Comparison of ENCODE assay signal across 2 cellular contexts in the genomic region with DNA sequence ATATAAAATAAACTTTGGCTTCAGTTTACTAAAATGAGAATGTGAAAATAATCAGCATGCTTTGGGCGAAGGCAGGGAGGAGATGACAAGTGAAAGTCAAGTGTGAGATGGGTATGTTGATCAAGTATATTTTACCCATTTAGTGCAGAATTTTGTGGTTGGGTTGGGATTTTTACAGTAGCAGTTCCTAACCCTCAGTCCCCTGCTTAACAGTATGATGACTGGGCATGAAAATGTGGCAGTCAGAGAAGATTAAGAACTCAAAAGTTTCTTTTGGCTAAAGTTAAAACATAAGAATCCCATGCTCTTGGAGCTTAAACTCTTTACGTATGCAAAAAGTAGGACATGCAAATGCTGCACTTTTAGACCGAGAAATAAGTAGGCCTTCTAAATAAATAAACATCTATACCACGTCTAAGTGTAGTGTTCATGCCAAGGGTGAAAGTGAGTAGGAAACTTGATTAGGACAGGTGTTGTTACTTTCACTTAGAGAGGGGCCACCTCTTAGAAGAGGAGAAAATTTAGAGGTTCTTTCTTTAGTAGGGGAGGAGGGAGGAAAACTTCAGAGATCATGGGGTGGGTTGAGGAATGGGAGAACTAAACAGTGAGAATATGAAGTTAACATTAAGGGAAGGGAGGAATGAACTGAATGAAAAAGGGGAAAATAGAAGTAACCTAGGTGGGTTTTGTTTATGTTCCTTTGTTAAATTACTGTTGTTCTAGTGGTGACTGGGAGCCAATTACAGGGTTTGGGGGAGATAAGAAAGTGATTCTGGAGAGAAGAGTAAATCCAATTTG.
TF ChIP-seq lines count a peak whose summit lies in the region.

No MANE protein-coding gene starts in this region.

TF ChIP-seq in HEK293, 187 proteins besides CTCF, POLR2A, EP300 and RAD21 (continued from another document):
- TF ChIP-seq ZXDB (tag by site-specific recombination; IDR thresholded peaks at IDR 0.05) (peak; percentile 20; the same call in 1 of the 2 replicates), ZNF843 (tag by site-specific recombination; IDR thresholded peaks at IDR 0.05) (peak; percentile 62; the same call in 1 of the 2 replicates), ZEB2 (tag by site-specific recombination; IDR thresholded peaks at IDR 0.05) (0 out of 2 replicates have a peak, but pooled peaks have one; percentile 40), PRDM10 (tag by site-specific recombination; IDR thresholded peaks at IDR 0.05) (0 out of 2 replicates have a peak, but pooled peaks have one; percentile 23), ZNF341 (tag by site-specific recombination; IDR thresholded peaks at IDR 0.05; ENCODE audit: low read depth) (no peak), ZNF600 (tag by site-specific recombination; IDR thresholded peaks at IDR 0.05) (no peak), IKZF3 (tag by site-specific recombination; IDR thresholded peaks at IDR 0.05) (0 out of 2 replicates have a peak, but pooled peaks have one; percentile 21), FEZF1 (tag by site-specific recombination; IDR thresholded peaks at IDR 0.05) (peak; percentile 45), ZNF776 (tag by site-specific recombination; IDR thresholded peaks at IDR 0.05; ENCODE audit: borderline replicate concordance) (no peak), PRDM6 (tag by site-specific recombination; IDR thresholded peaks at IDR 0.05) (peak; percentile 73), OVOL3 (tag by site-specific recombination; IDR thresholded peaks at IDR 0.05) (0 out of 2 replicates have a peak, but pooled peaks have one; percentile 30), ZNF366 (tag by site-specific recombination; conservative IDR thresholded peaks at IDR 0.05) (peak; percentile 45; the same call in 1 of the 2 replicates), GLI2 (tag by site-specific recombination; IDR thresholded peaks at IDR 0.05; ENCODE audit: borderline replicate concordance, low read depth) (0 out of 2 replicates have a peak, but pooled peaks have one; percentile 26)
- TF ChIP-seq, protein P1, sequence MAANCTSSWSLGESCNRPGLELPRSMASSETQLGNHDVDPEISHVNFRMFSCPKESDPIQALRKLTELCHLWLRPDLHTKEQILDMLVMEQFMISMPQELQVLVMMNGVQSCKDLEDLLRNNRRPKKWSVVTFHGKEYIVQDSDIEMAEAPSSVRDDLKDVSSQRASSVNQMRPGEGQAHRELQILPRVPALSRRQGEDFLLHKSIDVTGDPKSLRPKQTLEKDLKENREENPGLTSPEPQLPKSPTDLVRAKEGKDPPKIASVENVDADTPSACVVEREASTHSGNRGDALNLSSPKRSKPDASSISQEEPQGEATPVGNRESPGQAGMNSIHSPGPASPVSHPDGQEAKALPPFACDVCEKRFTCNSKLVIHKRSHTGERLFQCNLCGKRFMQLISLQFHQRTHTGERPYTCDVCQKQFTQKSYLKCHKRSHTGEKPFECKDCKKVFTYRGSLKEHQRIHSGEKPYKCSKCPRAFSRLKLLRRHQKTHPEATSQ (tag by site-specific recombination; IDR thresholded peaks at IDR 0.05): no peak

TF ChIP-seq in K562, 482 proteins besides CTCF, POLR2A, EP300 and RAD21 (continued from another document):
- peak; percentile 23; the same call in 1 of the 2 replicates for TF ChIP-seq ARID1B (IDR thresholded peaks at IDR 0.05)
- TF ChIP-seq SMARCE1 (IDR thresholded peaks at IDR 0.05): 0 out of 2 replicates have a peak, but pooled peaks have one; percentile 35
- TF ChIP-seq ZNF445 (CRISPR knock-in tag; IDR thresholded peaks at IDR 0.05; ENCODE audit: low read depth): no peak
- TF ChIP-seq XRCC3 (IDR thresholded peaks at IDR 0.05): 0 out of 2 replicates have a peak, but pooled peaks have one; percentile 27
- 0 out of 4 replicates have a peak, but pooled peaks of 1 of the 2 experiments have one; percentile 10 for TF ChIP-seq HDAC1 (IDR thresholded peaks at IDR 0.05)
- peak; percentile 21 for TF ChIP-seq RBM25 (IDR thresholded peaks at IDR 0.05; ENCODE audit: low read depth, low read length, severe bottlenecking)
- TF ChIP-seq ZNF316 (IDR thresholded peaks at IDR 0.05): peak; percentile 34; the same call in 1 of the 2 replicates
- peak; percentile 23; the same call in 1 of the 2 replicates for TF ChIP-seq MAFG (tag; conservative IDR thresholded peaks at IDR 0.05)
- TF ChIP-seq PRMT5 (CRISPR knock-in tag; IDR thresholded peaks at IDR 0.05): no peak
TF ChIP-seq in K562: peak in this region for 8.
